Comparison of ENCODE assay signal across 9 cellular contexts in the genomic region with DNA sequence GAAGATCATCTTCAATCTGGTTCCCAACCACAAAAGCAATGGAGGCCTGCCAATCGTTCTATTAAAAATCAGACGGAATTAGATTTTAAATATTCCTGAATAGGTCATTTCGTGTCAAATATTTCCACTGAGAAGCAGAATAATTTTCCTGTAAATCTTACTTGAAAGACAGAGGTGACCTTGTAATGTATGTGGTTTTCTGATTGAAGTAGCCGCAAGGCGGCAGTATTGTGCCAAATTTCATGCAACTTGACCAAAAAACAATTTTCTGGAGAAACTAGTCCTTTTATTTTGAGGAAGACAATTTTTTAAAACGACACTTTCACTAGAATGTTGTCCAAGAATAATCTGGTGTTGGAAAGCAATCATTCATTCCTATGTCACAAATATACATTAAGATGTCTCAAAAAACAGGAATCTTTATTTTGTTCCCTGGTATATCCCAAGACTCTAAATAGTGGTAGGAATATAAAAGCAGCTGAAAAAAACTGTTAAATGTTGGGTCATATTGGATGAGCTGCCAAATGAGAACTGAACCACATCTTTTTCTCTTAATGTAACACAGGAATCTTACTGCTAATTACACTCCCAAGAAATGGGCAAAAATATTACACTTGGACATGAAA. TPM values are rescaled to one million over a fixed set of nuclear protein-coding genes. Genes with fewer than 3 reads are reported as not detected.
A peak's percentile ranks its signal among the peaks of the same experiment; 100 is the strongest.
DNase-seq lines count a peak whose midpoint lies in the region; ATAC-seq and TF ChIP-seq lines count a peak whose summit lies in the region.
"Had no signal": no experiment of that assay in that cellular context is flagged by ENCODE, and none has a peak within 500 bp of the region (broad histone marks: within the 10 kb centered on the region; RNA-seq: fewer than 3 reads in every experiment).

No MANE protein-coding gene starts in this region.

- H3K27me3 Mint-ChIP-seq in activated CD4-positive, alpha-beta T cell treated with anti-CD3 and anti-CD28 coated beads for 36 hours: no peaks in the 10 kb centered on the region
- H3K27me3 Mint-ChIP-seq: activated naive CD8-positive, alpha-beta T cell had no signal

- H3K4me3 Mint-ChIP-seq in activated CD4-positive, alpha-beta T cell treated with anti-CD3 and anti-CD28 coated beads for 36 hours: no peak overlapping the region
- H3K4me3 Mint-ChIP-seq: activated naive CD8-positive, alpha-beta T cell had no signal

- no peak overlapping the region for H3K27ac Mint-ChIP-seq in activated CD4-positive, alpha-beta T cell treated with anti-CD3 and anti-CD28 coated beads for 36 hours
- H3K27ac Mint-ChIP-seq: activated naive CD8-positive, alpha-beta T cell had no signal

- no peaks in the 10 kb centered on the region for H3K9me3 Mint-ChIP-seq in activated CD4-positive, alpha-beta T cell treated with anti-CD3 and anti-CD28 coated beads for 36 hours (ENCODE audit: low read depth)

- ATAC-seq in activated CD4-positive, alpha-beta T cell treated with anti-CD3 and anti-CD28 coated beads for 36 hours: no peak
- no peak for ATAC-seq in HG02678 (IDR thresholded peaks at IDR 0.05; ENCODE audit: unreplicated experiment)

- POLR2A ChIA-PET in activated CD4-positive, alpha-beta T cell treated with anti-CD3 and anti-CD28 coated beads for 36 hours (lab: Charles Lee): no interaction called here

- DNase-seq in activated CD4-positive, alpha-beta T cell treated with anti-CD3 and anti-CD28 coated beads for 36 hours: peak; percentile 68
- no peak for DNase-seq in activated CD4-positive, alpha-beta T cell treated with anti-CD3 and anti-CD28 coated beads for 1 hour
- DNase-seq in NAMALWA (ENCODE audit: low spot score) (peak; percentile 71), WERI-Rb-1 (peak; percentile 40), glomerular visceral epithelial cell (ENCODE audit: extremely low spot score) (peak; percentile 68), posterior vena cava (ENCODE audit: low spot score) (peak; percentile 74), activated gamma-delta T cell treated with Interleukin-2 at 50 U/mL for 16 hours (no peak)

- H3K36me3 ChIP-seq in WERI-Rb-1: no peaks in the 10 kb centered on the region

- CTCF ChIA-PET in activated CD4-positive, alpha-beta T cell treated with anti-CD3 and anti-CD28 coated beads for 36 hours (lab: Charles Lee): interaction anchor here (1.1 to 1.7 kb wide), 3 partner anchors 18 to 857 kb away, joined by 3 to 9 read pairs (median 4); no protein-coding TSS in a partner anchor

- no peak overlapping the region for H3K4me3 ChIP-seq in WERI-Rb-1 (ENCODE audit: low read depth, low read length)

- H3K27me3 ChIP-seq in WERI-Rb-1 (ENCODE audit: insufficient read depth, low read depth, severe bottlenecking): no peaks in the 10 kb centered on the region

- H3K9me3 ChIP-seq in WERI-Rb-1 (ENCODE audit: severe bottlenecking): no peaks in the 10 kb centered on the region

- no peaks in the 10 kb centered on the region for H3K36me3 Mint-ChIP-seq in activated CD4-positive, alpha-beta T cell treated with anti-CD3 and anti-CD28 coated beads for 36 hours (ENCODE audit: low read depth)
- H3K36me3 Mint-ChIP-seq: activated naive CD8-positive, alpha-beta T cell had no signal

- TF ChIP-seq CTCF in WERI-Rb-1 (IDR thresholded peaks at IDR 0.05; ENCODE audit: low read depth, low read length): peak; percentile 53; the same call in 1 of the 2 replicates

- H3K27ac ChIP-seq in WERI-Rb-1: no peak overlapping the region

- H3K4me1 Mint-ChIP-seq in activated CD4-positive, alpha-beta T cell treated with anti-CD3 and anti-CD28 coated beads for 36 hours: no peaks in the 10 kb centered on the region

- intact Hi-C loops in activated CD4-positive, alpha-beta T cell treated with anti-CD3 and anti-CD28 coated beads for 36 hours (cut with DNase I, micrococcal nuclease): loop anchor here (1.0 to 10.0 kb wide), 4 partner anchors 451 to 1123 kb away; no protein-coding TSS in a partner anchor
- intact Hi-C loops in posterior vena cava (cut with DNase I): loop anchor here in 1 of 2 donors (5.0 to 10.0 kb wide), 2 partner anchors 861 to 1213 kb away; a partner anchor contains a TSS

RNA-seq across cellular contexts. Expression of a gene that starts 33.6 kb away (rescaled TPM):
- total RNA-seq in activated CD4-positive, alpha-beta T cell treated with anti-CD3 and anti-CD28 coated beads for 36 hours: not detected
- total RNA-seq in posterior vena cava: not detected

Comparison
In these comparisons a context has a peak if more than half of its experiments do, and no peak if none do; other contexts are left out.
1. DNase-seq: peak in activated CD4-positive, alpha-beta T cell treated with anti-CD3 and anti-CD28 coated beads for 36 hours (single experiment), NAMALWA (single experiment), WERI-Rb-1 (single experiment), glomerular visceral epithelial cell (single experiment) and posterior vena cava (single experiment); none in activated CD4-positive, alpha-beta T cell treated with anti-CD3 and anti-CD28 coated beads for 1 hour (single experiment) and activated gamma-delta T cell treated with Interleukin-2 at 50 U/mL for 16 hours (single experiment).